Comparison of ENCODE assay signal across 10 cellular contexts in genomic region chr18:13382990-13383821, GRCh38.
A peak's percentile ranks its signal among the peaks of the same experiment; 100 is the strongest.
DNase-seq lines count a peak whose midpoint lies in the region; ATAC-seq and TF ChIP-seq lines count a peak whose summit lies in the region.
"Had no signal": no experiment of that assay in that cellular context is flagged by ENCODE, and none has a peak within 500 bp of the region (broad histone marks: within the 10 kb centered on the region; RNA-seq: fewer than 3 reads in every experiment).

No MANE protein-coding gene starts in this region.

- POLR2A ChIA-PET in CD4-positive, alpha-beta memory T cell (lab: Charles Lee; ENCODE audit: partially characterized antibody), result interaction anchor here (0.6 to 2.5 kb wide), 15 partner anchors 10 to 344 kb away, joined by 3 to 7 read pairs (median 4); partner anchors contain the start of gene LDLRAD4

- ATAC-seq in T-helper 17 cell (peak; percentile 41), body of pancreas (no peak), HG03039 (IDR thresholded peaks at IDR 0.05; ENCODE audit: unreplicated experiment) (no peak)
- ATAC-seq: foreskin keratinocyte had no signal

- no peak for TF ChIP-seq CTCF in endodermal cell (conservative IDR thresholded peaks at IDR 0.05)
- TF ChIP-seq CTCF in parathyroid adenoma (IDR thresholded peaks at IDR 0.05), result no peak
- TF ChIP-seq CTCF in body of pancreas (IDR thresholded peaks at IDR 0.05), result no peak

- intact Hi-C loops in CD4-positive, alpha-beta memory T cell (cut with micrococcal nuclease), result loop anchor here (2.0 to 5.0 kb wide), 2 partner anchors 246 to 434 kb away; partner anchors contain the start of gene SEH1L
- intact Hi-C loops in body of pancreas (cut with DNase I), result no loop called here

- H3K4me3 ChIP-seq in CD4-positive, alpha-beta memory T cell (ENCODE audit: low read length in 2 of 2), result peak overlapping the region in 1 of 2 donors; percentile 63
- no peak overlapping the region for H3K4me3 ChIP-seq in endodermal cell (ENCODE audit: low read length)
- H3K4me3 ChIP-seq in parathyroid adenoma (ENCODE audit: low read depth, low read length), result no peak overlapping the region
- no peak overlapping the region for H3K4me3 ChIP-seq in body of pancreas
- H3K4me3 ChIP-seq: SJSA1 had no signal

- no peaks in the 10 kb centered on the region for H3K27me3 ChIP-seq in CD4-positive, alpha-beta memory T cell (ENCODE audit: insufficient read depth, low read length)
- H3K27me3 ChIP-seq in endodermal cell (ENCODE audit: control insufficient read depth, insufficient read depth, low read length, poor library complexity, severe bottlenecking), result no peaks in the 10 kb centered on the region
- H3K27me3 ChIP-seq in parathyroid adenoma (ENCODE audit: control insufficient read depth, insufficient read depth, low read length), result no peaks in the 10 kb centered on the region
- no peaks in the 10 kb centered on the region for H3K27me3 ChIP-seq in body of pancreas
- H3K27me3 ChIP-seq: SJSA1 had no signal

- CTCF ChIA-PET in CD4-positive, alpha-beta memory T cell (lab: Charles Lee; ENCODE audit: partially characterized antibody), result interaction anchor here (1.0 to 1.6 kb wide), 4 partner anchors 9 to 167 kb away, joined by 3 to 7 read pairs (median 4); no protein-coding TSS in a partner anchor

- peak in 4 of 5 donors; percentile 17 to 49 (median 36) for DNase-seq in CD4-positive, alpha-beta memory T cell
- DNase-seq in T-helper 17 cell, result no peak
- peak; percentile 40 for DNase-seq in endodermal cell
- no peak for DNase-seq in LoVo (ENCODE audit: low spot score)
- no peak for DNase-seq in body of pancreas
- DNase-seq in NCI-H2107 treated with DMSO at 0.1 percent for 48 hours (lab: John Stamatoyannopoulos, UW; ENCODE audit: unreplicated experiment), result no peak
- DNase-seq: foreskin keratinocyte had no signal

- H3K9me3 ChIP-seq in CD4-positive, alpha-beta memory T cell (ENCODE audit: control insufficient read depth in 1 of 2, low read length in 2 of 2), result no peaks in the 10 kb centered on the region
- no peaks in the 10 kb centered on the region for H3K9me3 ChIP-seq in T-helper 17 cell (ENCODE audit: control insufficient read depth, low read length, poor library complexity, severe bottlenecking)
- no peaks in the 10 kb centered on the region for H3K9me3 ChIP-seq in endodermal cell (ENCODE audit: control insufficient read depth, low read length)
- H3K9me3 ChIP-seq in parathyroid adenoma (ENCODE audit: control insufficient read depth, low read length), result no peaks in the 10 kb centered on the region
- H3K9me3 ChIP-seq in body of pancreas, result no peaks in the 10 kb centered on the region
- H3K9me3 ChIP-seq: SJSA1 had no signal

- peaks cover 56% of the 10 kb centered on the region for H3K4me1 ChIP-seq in CD4-positive, alpha-beta memory T cell (ENCODE audit: insufficient read depth, low read length)
- H3K4me1 ChIP-seq in endodermal cell (ENCODE audit: control insufficient read depth, insufficient read depth, low read length) (no peaks in the 10 kb centered on the region), parathyroid adenoma (peaks cover 5% of the 10 kb centered on the region), body of pancreas (peaks cover 10% of the 10 kb centered on the region)
- H3K4me1 ChIP-seq: foreskin keratinocyte had no signal

- no peak for TF ChIP-seq POLR2A in body of pancreas (IDR thresholded peaks at IDR 0.05)

- 92 to 96% methylated on average over 10 to 19 of the region's 19 CpGs for WGBS in endodermal cell (ENCODE audit: insufficient coverage in 1 of 2, insufficient read length in 1 of 2), 2 experiments
- 70 to 86% methylated on average over 15 to 19 of the region's 19 CpGs for WGBS in body of pancreas, 2 donors

- H3K36me3 ChIP-seq in CD4-positive, alpha-beta memory T cell (ENCODE audit: insufficient read depth, low read length), result peaks cover 5% of the 10 kb centered on the region
- H3K36me3 ChIP-seq in endodermal cell (ENCODE audit: control insufficient read depth, insufficient read depth, low read length) (no peaks in the 10 kb centered on the region), parathyroid adenoma (ENCODE audit: control insufficient read depth, insufficient read depth, low read length) (no peaks in the 10 kb centered on the region), body of pancreas (replicated peaks in 1 of 2; ENCODE audit: insufficient read depth in 1 of 2, low read depth in 2 of 2) (no peaks in the 10 kb centered on the region)
- H3K36me3 ChIP-seq: SJSA1 had no signal

- H3K79me2 ChIP-seq in parathyroid adenoma, result peaks cover 2% of the 10 kb centered on the region

- peaks cover 6 to 10% of the 10 kb centered on the region in 2 donors for H3K36me3 Mint-ChIP-seq in CD4-positive, alpha-beta memory T cell
- no peaks in the 10 kb centered on the region for H3K36me3 Mint-ChIP-seq in T-helper 17 cell (ENCODE audit: low read depth)
- no peaks in the 10 kb centered on the region for H3K36me3 Mint-ChIP-seq in endodermal cell (ENCODE audit: low read depth)

- H3K4me1 Mint-ChIP-seq in CD4-positive, alpha-beta memory T cell, result peaks cover 39 to 68% (median 59%) of the 10 kb centered on the region in 4 donors
- H3K4me1 Mint-ChIP-seq in T-helper 17 cell (peaks cover 62% of the 10 kb centered on the region), endodermal cell (no peaks in the 10 kb centered on the region)

- H3K9ac ChIP-seq in endodermal cell (ENCODE audit: extremely low read depth, low read length, poor library complexity, severe bottlenecking), result no peak overlapping the region
- no peak overlapping the region for H3K9ac ChIP-seq in parathyroid adenoma

- no peaks in the 10 kb centered on the region for H3K9me3 Mint-ChIP-seq in CD4-positive, alpha-beta memory T cell
- H3K9me3 Mint-ChIP-seq in endodermal cell, result no peaks in the 10 kb centered on the region

- H3K4me2 ChIP-seq in parathyroid adenoma (ENCODE audit: low read length), result no peak overlapping the region

- no peak overlapping the region for H2AFZ ChIP-seq in parathyroid adenoma

- H3K27ac Mint-ChIP-seq in CD4-positive, alpha-beta memory T cell, result peak overlapping the region; percentile 98 to 100 (median 99)
- H3K27ac Mint-ChIP-seq in T-helper 17 cell, result peak overlapping the region; percentile 100
- no peak overlapping the region for H3K27ac Mint-ChIP-seq in endodermal cell

- H3K4me3 Mint-ChIP-seq in CD4-positive, alpha-beta memory T cell, result peak overlapping the region; percentile 83 to 97 (median 90)
- H3K4me3 Mint-ChIP-seq in T-helper 17 cell (peak overlapping the region; percentile 96), endodermal cell (no peak overlapping the region)

- H3K27ac ChIP-seq in CD4-positive, alpha-beta memory T cell (ENCODE audit: low read depth, low read length), result peak overlapping the region; percentile 89
- peak overlapping the region; percentile 92 for H3K27ac ChIP-seq in endodermal cell (ENCODE audit: low read depth, low read length)
- peak overlapping the region; percentile 72 for H3K27ac ChIP-seq in parathyroid adenoma
- peak overlapping the region in 2 of 4 donors; percentile 78 to 79 for H3K27ac ChIP-seq in body of pancreas
- H3K27ac ChIP-seq: foreskin keratinocyte had no signal

- no peaks in the 10 kb centered on the region for H3K27me3 Mint-ChIP-seq in CD4-positive, alpha-beta memory T cell
- H3K27me3 Mint-ChIP-seq in T-helper 17 cell (no peaks in the 10 kb centered on the region), endodermal cell (ENCODE audit: insufficient read depth) (no peaks in the 10 kb centered on the region)

Comparison
In these comparisons a context has a peak if more than half of its experiments do, and no peak if none do; other contexts are left out.
1. DNase-seq: peak in CD4-positive, alpha-beta memory T cell (4 of 5) and endodermal cell (single experiment); none in T-helper 17 cell (0 of 3), LoVo (single experiment), body of pancreas (0 of 4) and NCI-H2107 treated with DMSO at 0.1 percent for 48 hours (single experiment).